In the genomic region with DNA sequence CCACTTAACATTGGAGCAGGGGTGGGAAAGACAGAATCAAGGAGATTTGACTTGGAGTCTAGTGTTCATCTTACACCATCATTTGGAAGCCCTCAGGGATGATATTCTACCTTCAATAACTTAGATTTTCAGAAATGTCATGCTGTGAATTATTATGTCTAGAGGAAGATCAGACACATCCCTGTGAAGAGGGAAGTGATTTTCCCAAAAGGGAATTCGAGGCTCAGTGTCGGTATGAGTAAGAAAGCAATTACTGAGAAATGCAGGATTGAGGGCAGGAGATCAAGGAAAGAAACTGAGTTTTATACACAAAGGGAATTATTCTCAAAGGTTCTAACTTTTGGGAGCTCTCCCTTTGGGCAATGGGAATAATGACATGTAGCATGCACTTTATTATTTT, we compare ENCODE assay signal across 24 cellular contexts. TPM values are rescaled to one million over a fixed set of nuclear protein-coding genes. Genes with fewer than 3 reads are reported as not detected.
A peak's percentile ranks its signal among the peaks of the same experiment; 100 is the strongest.
DNase-seq lines count a peak whose midpoint lies in the region; ATAC-seq, FAIRE-seq and TF ChIP-seq lines count a peak whose summit lies in the region.
"Had no signal": no experiment of that assay in that cellular context is flagged by ENCODE, and none has a peak within 500 bp of the region (broad histone marks: within the 10 kb centered on the region; RNA-seq: fewer than 3 reads in every experiment).

No MANE protein-coding gene starts in this region.

- H2AFZ ChIP-seq in K562 (ENCODE audit: low read depth, low read length) (peak overlapping the region; percentile 17; the same call in 1 of the 2 replicates), osteoblast (ENCODE audit: low read length) (peak overlapping the region; percentile 30)

- H3K36me3 ChIP-seq in K562 (ENCODE audit: control insufficient read depth, insufficient read depth, low read length) (no peaks in the 10 kb centered on the region), osteoblast (ENCODE audit: insufficient read depth, low read length) (no peaks in the 10 kb centered on the region)
- H3K36me3 ChIP-seq: BE2C, BLaER1 had no signal

- CTCF ChIA-PET in A549 (lab: Yijun Ruan, JAX) (no interaction called here), K562 (lab: Yijun Ruan, JAX; ENCODE audit: low intra/inter-chr PET ratio) (no interaction called here)

- no peaks in the 10 kb centered on the region for H4K20me1 ChIP-seq in K562 (replicated peaks; ENCODE audit: control insufficient read depth, insufficient read depth, low read length)
- H4K20me1 ChIP-seq in osteoblast (ENCODE audit: insufficient read depth, low read length) = no peaks in the 10 kb centered on the region
- H4K20me1 ChIP-seq: BLaER1 had no signal

- H3K9me3 ChIP-seq in A549 (no peaks in the 10 kb centered on the region), K562 (replicated peaks; ENCODE audit: control insufficient read depth, insufficient read depth, low read depth, low read length) (no peaks in the 10 kb centered on the region), osteoblast (ENCODE audit: low read depth, low read length) (no peaks in the 10 kb centered on the region)
- H3K9me3 ChIP-seq: BE2C, Caco-2 had no signal

- no peak overlapping the region for H3K4me3 ChIP-seq in A549
- H3K4me3 ChIP-seq in K562 = no peak overlapping the region
- no peak overlapping the region for H3K4me3 ChIP-seq in osteoblast (ENCODE audit: insufficient read depth, low read length)
- H3K4me3 ChIP-seq: BLaER1, GM12878 had no signal

- TF ChIP-seq RAD21 in A549 (conservative IDR thresholded peaks at IDR 0.05 in 1 of 2, IDR thresholded peaks at IDR 0.05 in 1 of 2) (no peak), K562 (CRISPR knock-in tag; conservative IDR thresholded peaks at IDR 0.05 in 1 of 2, IDR thresholded peaks at IDR 0.05 in 1 of 2) (no peak)

- TF ChIP-seq EP300 in A549 (IDR thresholded peaks at IDR 0.05) = no peak
- no peak for TF ChIP-seq EP300 in K562 (IDR thresholded peaks at IDR 0.05; ENCODE audit: low read length)

- FAIRE-seq in A549 (lab: Jason Lieb, UNC) (no peak), K562 (lab: Jason Lieb, UNC) (no peak)
- FAIRE-seq: D721Med, GM12878, GM12892, GM18507 had no signal

- H3K4me2 ChIP-seq in A549 (no peak overlapping the region), K562 (ENCODE audit: insufficient read depth, low read length) (no peak overlapping the region), osteoblast (ENCODE audit: insufficient read depth, low read length) (peak overlapping the region; percentile 32)
- H3K4me2 ChIP-seq: BLaER1 had no signal

- no peaks in the 10 kb centered on the region for H3K9me1 ChIP-seq in K562 (ENCODE audit: control insufficient read depth, insufficient read depth, low read length)

- H3K27me3 ChIP-seq in K562 (ENCODE audit: control insufficient read depth in 2 of 2, insufficient read depth in 2 of 2, low read length in 2 of 2) (no peaks in the 10 kb centered on the region), osteoblast (ENCODE audit: insufficient read depth, low read length) (no peaks in the 10 kb centered on the region)
- H3K27me3 ChIP-seq: BE2C, BLaER1 had no signal

- H3K79me2 ChIP-seq in K562 (ENCODE audit: control insufficient read depth, insufficient read depth, low read length) (no peaks in the 10 kb centered on the region), osteoblast (ENCODE audit: insufficient read depth, low read length) (no peaks in the 10 kb centered on the region)

- POLR2A ChIA-PET in A549 (lab: Yijun Ruan, JAX) (no interaction called here), K562 (lab: Yijun Ruan, JAX) (no interaction called here)

- no TSS peak for BruUV-seq in K562 (replicated peaks; lab: Mats Ljungman, UMichigan)

- no peak overlapping the region for H3K9ac ChIP-seq in K562 (ENCODE audit: insufficient read depth in 1 of 2, low read depth in 2 of 2, low read length in 2 of 2)
- H3K9ac ChIP-seq: BLaER1 had no signal

- ATAC-seq in A549 (no peak), K562 (no peak)
- ATAC-seq: CD8-positive, alpha-beta T cell; GM12878 had no signal

- 88% methylated on average over 2 of the region's 2 CpGs for WGBS in A549 (ENCODE audit: missing lambda C conversion rate)
- WGBS in K562 (ENCODE audit: insufficient coverage, low coverage, missing lambda C conversion rate) = 32% methylated on average over 2 of the region's 2 CpGs

- no peak for TF ChIP-seq CTCF in A549 (IDR thresholded peaks at IDR 0.05)
- no peak for TF ChIP-seq CTCF in K562 (IDR thresholded peaks at IDR 0.05 in 2 of 3, conservative IDR thresholded peaks at IDR 0.05 in 1 of 3; ENCODE audit: insufficient read depth in 2 of 3, low read depth in 1 of 3, low read length in 3 of 3)
- no peak for TF ChIP-seq CTCF in osteoblast (IDR thresholded peaks at IDR 0.05; ENCODE audit: extremely low read depth, low read depth, low read length)

- H3K4me1 ChIP-seq in A549 = peaks cover 11% of the 10 kb centered on the region; the same call in 2 of the 3 replicates
- peaks cover 10 to 45% of the 10 kb centered on the region in 2 experiments; a peak in 4 of 5 replicates for H3K4me1 ChIP-seq in K562 (replicated peaks in 1 of 2; ENCODE audit: control insufficient read depth in 2 of 2, insufficient read depth in 2 of 2, low read length in 2 of 2)
- H3K4me1 ChIP-seq in osteoblast (ENCODE audit: insufficient read depth, low read length) = peaks cover 20% of the 10 kb centered on the region
- H3K4me1 ChIP-seq: BLaER1, Caco-2 had no signal

- DNase-seq in A549 (ENCODE audit: low read depth in 1 of 2, low spot score in 1 of 2) = no peak
- no peak for DNase-seq in K562 (ENCODE audit: extremely low read depth in 1 of 4, low spot score in 3 of 4)
- DNase-seq in fibroblast of peridontal ligament (ENCODE audit: extremely low read depth) = peak; percentile 19
- DNase-seq in osteoblast (ENCODE audit: insufficient read length, low spot score, missing footprints) = peak; percentile 65
- DNase-seq in RPMI8226 = no peak
- no peak for DNase-seq in DMS79 (lab: John Stamatoyannopoulos, UW)
- no peak for DNase-seq in activated CD4-positive, alpha-beta T cell treated with anti-CD3 and anti-CD28 coated beads for 1 hour
- DNase-seq in NK-92 (lab: John Stamatoyannopoulos, UW; ENCODE audit: unreplicated experiment) = no peak
- DNase-seq: ACHN; BE2C; Caco-2; Calu3; CD4-positive, alpha-beta T cell; CD8-positive, alpha-beta T cell; DND-41; EL; GDM1 had no signal

- in situ Hi-C loops in K562 (cut with MboI) = no loop called here

- no peak for TF ChIP-seq POLR2A in A549 (IDR thresholded peaks at IDR 0.05; ENCODE audit: low read length)
- no peak for TF ChIP-seq POLR2A in K562 (conservative IDR thresholded peaks at IDR 0.05)

- H3K27ac ChIP-seq in A549 = no peak overlapping the region
- H3K27ac ChIP-seq in K562 (ENCODE audit: extremely low read depth, low read depth, low read length) = 0 out of 3 replicates have a peak overlapping the region, but pooled peaks have one; percentile 25
- H3K27ac ChIP-seq in osteoblast (ENCODE audit: low read depth, low read length) = peak overlapping the region; percentile 26
- H3K27ac ChIP-seq: 22Rv1, BLaER1, C4-2B had no signal

- intact Hi-C loops in K562 (cut with micrococcal nuclease) = loop anchor here (5.0 to 10.0 kb wide), 2 partner anchors 36 to 158 kb away; no protein-coding TSS in a partner anchor

TF ChIP-seq in A549, 52 proteins besides CTCF, POLR2A, EP300 and RAD21:
- TF ChIP-seq NFE2L2 (conservative IDR thresholded peaks at IDR 0.05; ENCODE audit: low read length) = peak; percentile 37; the same call in 1 of the 2 replicates
- no peak for TF ChIP-seq ZNF302 (CRISPR knock-in tag; IDR thresholded peaks at IDR 0.05)

TF ChIP-seq in K562, 482 proteins besides CTCF, POLR2A, EP300 and RAD21 (continues in another document):
- TF ChIP-seq ZNF217 (CRISPR knock-in tag; IDR thresholded peaks at IDR 0.05) = no peak
- TF ChIP-seq TEAD1 (CRISPR knock-in tag; IDR thresholded peaks at IDR 0.05) = no peak
- TF ChIP-seq GATA2 (CRISPR knock-in tag; IDR thresholded peaks at IDR 0.05) = no peak
- no peak for TF ChIP-seq POLR2H (tag; IDR thresholded peaks at IDR 0.05; ENCODE audit: low read depth)
- TF ChIP-seq HSF4 (CRISPR knock-in tag; IDR thresholded peaks at IDR 0.05; ENCODE audit: borderline replicate concordance) = no peak
- TF ChIP-seq, protein P1, sequence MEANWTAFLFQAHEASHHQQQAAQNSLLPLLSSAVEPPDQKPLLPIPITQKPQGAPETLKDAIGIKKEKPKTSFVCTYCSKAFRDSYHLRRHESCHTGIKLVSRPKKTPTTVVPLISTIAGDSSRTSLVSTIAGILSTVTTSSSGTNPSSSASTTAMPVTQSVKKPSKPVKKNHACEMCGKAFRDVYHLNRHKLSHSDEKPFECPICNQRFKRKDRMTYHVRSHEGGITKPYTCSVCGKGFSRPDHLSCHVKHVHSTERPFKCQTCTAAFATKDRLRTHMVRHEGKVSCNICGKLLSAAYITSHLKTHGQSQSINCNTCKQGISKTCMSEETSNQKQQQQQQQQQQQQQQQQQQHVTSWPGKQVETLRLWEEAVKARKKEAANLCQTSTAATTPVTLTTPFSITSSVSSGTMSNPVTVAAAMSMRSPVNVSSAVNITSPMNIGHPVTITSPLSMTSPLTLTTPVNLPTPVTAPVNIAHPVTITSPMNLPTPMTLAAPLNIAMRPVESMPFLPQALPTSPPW (CRISPR knock-in tag; IDR thresholded peaks at IDR 0.05) = no peak

RNA-seq across cellular contexts. Expression of a gene that starts 25.6 kb away (rescaled TPM):
- 328 and 353 TPM in 2 replicates for polyA plus RNA-seq in A549 (2011; rRNA removed)
- polyA plus RNA-seq in A549 (2012; cell fraction: cytosol; rRNA removed) = 165 and 183 TPM in 2 replicates
- 109 and 174 TPM in 2 replicates for polyA plus RNA-seq in A549 (2012; cell fraction: nucleus; rRNA removed)
- polyA plus RNA-seq in A549 (2017; fragmentation: RNase III; extraction: RNeasy Plus Mini Kit Qiagen cat#74134 plus additional on column Dnase treatment) = 294 to 325 TPM (median 298 TPM) in 3 replicates
- polyA minus RNA-seq in A549 (2011; rRNA and poly(A)+ RNA removed) = 313 and 331 TPM in 2 replicates
- 153 and 264 TPM in 2 replicates for total RNA-seq in K562 (2011; cell fraction: chromatin; rRNA removed; ENCODE audit: low replicate concordance)
- total RNA-seq in K562 (2011; cell fraction: nucleolus; rRNA removed) = 74.7 and 102 TPM in 2 replicates
- total RNA-seq in K562 (2011; cell fraction: nucleoplasm; rRNA removed) = 123 and 141 TPM in 2 replicates
- total RNA-seq in K562 (2014; rRNA removed) = 61.6 and 71.6 TPM in 2 replicates
- total RNA-seq in K562 (2014; rRNA removed; fragmentation: Illumina TruSeq; extraction: Trizol) = 54.2 and 58.4 TPM in 2 replicates
- 45.6 and 53.5 TPM in 2 replicates for total RNA-seq in K562 (2015; rRNA removed; fragmentation: Illumina TruSeq; extraction: Trizol)
- total RNA-seq in K562 (2021) = 305 and 308 TPM in 2 replicates
- 131 and 134 TPM in 2 replicates for polyA plus RNA-seq in K562 (2011; rRNA removed)
- 79.2 and 99.4 TPM in 2 replicates for polyA plus RNA-seq in K562 (2011; cell fraction: cytosol; rRNA removed)
- 112 and 126 TPM in 2 replicates for polyA plus RNA-seq in K562 (2011; cell fraction: nucleus; rRNA removed)
- 257 and 409 TPM in 2 replicates for polyA plus RNA-seq in K562 (2012)
- polyA plus RNA-seq in K562 (2014; fragmentation: Illumina TruSeq; extraction: Trizol) = 384 and 426 TPM in 2 replicates
- polyA plus RNA-seq in K562 (2014; fragmentation: Nextera tagmentation; extraction: Ambion mirVana) = 100 to 1,000 TPM; 304 to 480 TPM
- 178 and 212 TPM in 2 replicates for polyA plus RNA-seq in K562 (2014; rRNA removed)
- 285 and 362 TPM in 2 replicates for polyA minus RNA-seq in K562 (2011; rRNA and poly(A)+ RNA removed)
- 147 and 208 TPM in 2 replicates for polyA minus RNA-seq in K562 (2011; cell fraction: cytosol; rRNA and poly(A)+ RNA removed)
- polyA minus RNA-seq in K562 (2011; cell fraction: nucleus; rRNA and poly(A)+ RNA removed) = 47.4 and 65.0 TPM in 2 replicates
- 17.7 and 21.5 TPM in 2 replicates for total RNA-seq in osteoblast

Comparison
In these comparisons a context has a peak if more than half of its experiments do, and no peak if none do; other contexts are left out.
1. DNase-seq: peak in fibroblast of peridontal ligament (single experiment) and osteoblast (single experiment); none in A549 (0 of 2), K562 (0 of 4), RPMI8226 (single experiment), DMS79 (single experiment), activated CD4-positive, alpha-beta T cell treated with anti-CD3 and anti-CD28 coated beads for 1 hour (single experiment) and NK-92 (single experiment).
2. H3K27ac ChIP-seq: peak in K562 (single experiment) and osteoblast (single experiment); none in A549 (0 of 2).